ENCODE assay signal across 8 cellular contexts in genomic region chrX:70433848-70434351, GRCh38. TPM values are rescaled to one million over a fixed set of nuclear protein-coding genes. Genes with fewer than 3 reads are reported as not detected.
DNase-seq lines count a peak whose midpoint lies in the region; ATAC-seq, FAIRE-seq and TF ChIP-seq lines count a peak whose summit lies in the region.

No MANE protein-coding gene starts in this region.

- H3K9me3 ChIP-seq in HepG2 (ENCODE audit: low read length), result no peaks in the 10 kb centered on the region

- H3K4me2 ChIP-seq in HepG2 (ENCODE audit: low read depth, low read length), result peak overlapping the region; percentile 82

- intact Hi-C loops in activated CD4-positive, alpha-beta T cell treated with anti-CD3 and anti-CD28 coated beads for 36 hours (cut with DNase I, micrococcal nuclease), result loop anchor here (1.0 to 10.0 kb wide), 6 partner anchors 20 to 402 kb away; partner anchors contain the start of genes IGBP1 (in 2 of the 2) and KIF4A (in 1 of the 2)
- intact Hi-C loops in HepG2 (cut with micrococcal nuclease; ENCODE audit: unreplicated experiment), result loop anchor here (5.0 kb wide), 1 partner anchor 142 kb away; the partner anchor contains the start of gene KIF4A

- no peaks in the 10 kb centered on the region for H3K36me3 Mint-ChIP-seq in activated CD4-positive, alpha-beta T cell treated with anti-CD3 and anti-CD28 coated beads for 36 hours (ENCODE audit: low read depth)

- peaks cover 11% of the 10 kb centered on the region for H3K4me1 Mint-ChIP-seq in activated CD4-positive, alpha-beta T cell treated with anti-CD3 and anti-CD28 coated beads for 36 hours

- peak overlapping the region; percentile 85 for H3K4me3 Mint-ChIP-seq in activated CD4-positive, alpha-beta T cell treated with anti-CD3 and anti-CD28 coated beads for 36 hours

- H3K79me2 ChIP-seq in HepG2 (ENCODE audit: insufficient read depth, low read length), result no peaks in the 10 kb centered on the region

- no peaks in the 10 kb centered on the region for H3K36me3 ChIP-seq in HepG2 (replicated peaks in 1 of 2; ENCODE audit: control insufficient read depth in 1 of 2, insufficient read depth in 2 of 2, low read length in 2 of 2)

- H3K9ac ChIP-seq in HepG2 (ENCODE audit: insufficient read depth, low read depth, low read length), result peak overlapping the region; percentile 71

- peaks cover 14% of the 10 kb centered on the region for H3K27me3 Mint-ChIP-seq in activated CD4-positive, alpha-beta T cell treated with anti-CD3 and anti-CD28 coated beads for 36 hours

- no peaks in the 10 kb centered on the region for H4K20me1 ChIP-seq in HepG2 (ENCODE audit: insufficient read depth, low read length)

- peak; percentile 66 for ATAC-seq in GM18517 (IDR thresholded peaks at IDR 0.05; ENCODE audit: unreplicated experiment)
- peak; percentile 51 for ATAC-seq in HG03039 (IDR thresholded peaks at IDR 0.05; ENCODE audit: unreplicated experiment)
- peak; percentile 80 for ATAC-seq in activated CD4-positive, alpha-beta T cell treated with anti-CD3 and anti-CD28 coated beads for 36 hours
- ATAC-seq in HepG2, result peak; percentile 82

- DNase-seq in A172 (ENCODE audit: low spot score), result peak; percentile 47
- peak; percentile 68 for DNase-seq in NCI-H345 (lab: John Stamatoyannopoulos, UW)
- DNase-seq in activated CD4-positive, alpha-beta T cell treated with anti-CD3 and anti-CD28 coated beads for 36 hours, result peak; percentile 86
- DNase-seq in HepG2 (ENCODE audit: low spot score), result peak; percentile 54
- peak in 2 of 3 donors; percentile 53 to 54 for DNase-seq in stimulated activated CD4-positive, alpha-beta T cell treated with anti-CD3 and anti-CD28 coated beads, TNF-alpha, amount 100 ng/mL, for 1 hour (ENCODE audit: low read depth in 3 of 3, low spot score in 1 of 3)

- CTCF ChIA-PET in activated CD4-positive, alpha-beta T cell treated with anti-CD3 and anti-CD28 coated beads for 36 hours (lab: Charles Lee), result interaction anchor here (0.7 to 1.3 kb wide), 5 partner anchors 9 to 242 kb away, joined by 3 to 5 read pairs (median 3); partner anchors contain the start of gene DLG3
- CTCF ChIA-PET in HepG2 (lab: Yijun Ruan, JAX; ENCODE audit: low intra/inter-chr PET ratio, low total read pairs), result no interaction called here

- H3K27ac Mint-ChIP-seq in activated CD4-positive, alpha-beta T cell treated with anti-CD3 and anti-CD28 coated beads for 36 hours, result peak overlapping the region; percentile 89

- peak overlapping the region; percentile 71 to 80 (median 77) for H3K4me3 ChIP-seq in HepG2 (replicated peaks in 1 of 3; ENCODE audit: insufficient read depth in 1 of 3, low read depth in 2 of 3, low read length in 3 of 3)

- 0% methylated on average over 1 of the region's 37 CpGs for WGBS in HepG2 (ENCODE audit: low lambda C conversion rate)

- TF ChIP-seq RAD21 in HepG2 (CRISPR knock-in tag; IDR thresholded peaks at IDR 0.05), result peak; percentile 70

- H3K9me3 Mint-ChIP-seq in activated CD4-positive, alpha-beta T cell treated with anti-CD3 and anti-CD28 coated beads for 36 hours (ENCODE audit: low read depth), result no peaks in the 10 kb centered on the region

- H3K27me3 ChIP-seq in HepG2 (ENCODE audit: control insufficient read depth in 1 of 2, insufficient read depth in 2 of 2, low read length in 2 of 2), result no peaks in the 10 kb centered on the region

- POLR2A ChIA-PET in activated CD4-positive, alpha-beta T cell treated with anti-CD3 and anti-CD28 coated beads for 36 hours (lab: Charles Lee), result interaction anchor here (1.3 kb wide), 1 partner anchor 180 kb away, joined by 3 read pairs; no protein-coding TSS in a partner anchor
- POLR2A ChIA-PET in HepG2 (lab: Yijun Ruan, JAX), result interaction anchor here (1.7 kb wide), 1 partner anchor 10 kb away, joined by 9 read pairs; the partner anchor contains the start of gene GDPD2

- peak overlapping the region; percentile 83 for H2AFZ ChIP-seq in HepG2 (ENCODE audit: low read length)

- peaks cover 22% of the 10 kb centered on the region for H3K4me1 ChIP-seq in HepG2 (ENCODE audit: insufficient read depth, low read length)

- TF ChIP-seq EP300 in HepG2 (IDR thresholded peaks at IDR 0.05; ENCODE audit: low read depth in 2 of 2, low read length in 2 of 2) (no peak), HepG2 (CRISPR knock-in tag; IDR thresholded peaks at IDR 0.05; ENCODE audit: borderline replicate concordance) (no peak)

- peak; percentile 92 for TF ChIP-seq CTCF in HepG2 (CRISPR knock-in tag; IDR thresholded peaks at IDR 0.05)

- H3K27ac ChIP-seq in cingulate gyrus (ENCODE audit: low read depth, low read length), result peak overlapping the region; percentile 85
- H3K27ac ChIP-seq in HepG2 (ENCODE audit: extremely low read length, insufficient read depth, low read length), result peak overlapping the region; percentile 74

- peak in 1 of 2 experiments; percentile 15; a peak in 1 of 4 replicates for TF ChIP-seq POLR2A in HepG2 (IDR thresholded peaks at IDR 0.05; ENCODE audit: insufficient read depth in 1 of 2, low read depth in 2 of 2, low read length in 2 of 2)

- FAIRE-seq in HepG2 (lab: Jason Lieb, UNC), result peak; percentile 85

- TSS peak; percentile 85 for BruUV-seq in HepG2 (replicated peaks; lab: Mats Ljungman, UMichigan)

- in situ Hi-C loops in HepG2 (cut with HindIII; ENCODE audit: extremely low pct_ligation_motif_present, low pct_unique_long_range_greater_than_20kb), result no loop called here

TF ChIP-seq in HepG2, 621 proteins besides CTCF, POLR2A, EP300 and RAD21 (continues in another document):
- TF ChIP-seq GATAD2A (CRISPR knock-in tag; IDR thresholded peaks at IDR 0.05) (peak; percentile 37), ATF7-NPFF (CRISPR knock-in tag; IDR thresholded peaks at IDR 0.05; ENCODE audit: low read depth) (0 out of 2 replicates have a peak, but pooled peaks have one; percentile 35)

RNA-seq across cellular contexts. Expression of gene DLG3, which starts 10.7 kb away (rescaled TPM):
- total RNA-seq in A172 (2014; rRNA removed; shearing (Covaris generic)), result 10.2 and 11.9 TPM in 2 replicates
- total RNA-seq in activated CD4-positive, alpha-beta T cell treated with anti-CD3 and anti-CD28 coated beads for 36 hours, result 10 to 100 TPM; 18.4 to 27.8 TPM
- total RNA-seq in HepG2 (2016; rRNA removed; fragmentation: Illumina TruSeq; extraction: Trizol), result 19.4 and 27.2 TPM in 2 replicates
- 6.6 and 7.1 TPM in 2 replicates for total RNA-seq in HepG2 (2016; cell fraction: cytosol; rRNA removed; fragmentation: Illumina TruSeq; extraction: Trizol; ENCODE audit: low read depth)
- total RNA-seq in HepG2 (2016; cell fraction: insoluble cytoplasmic fraction; rRNA removed; fragmentation: Illumina TruSeq; extraction: Trizol), result 20.2 and 26.2 TPM in 2 replicates
- 12.9 and 17.9 TPM in 2 replicates for total RNA-seq in HepG2 (2016; cell fraction: membrane; rRNA removed; fragmentation: Illumina TruSeq; extraction: Trizol)
- total RNA-seq in HepG2 (2016; cell fraction: nucleus; rRNA removed; fragmentation: Illumina TruSeq; extraction: Trizol), result 8.2 and 12.6 TPM in 2 replicates
- 8.1 and 9.9 TPM in 2 replicates for polyA plus RNA-seq in HepG2 (2011; rRNA removed)
- 8.0 and 9.9 TPM in 2 replicates for polyA plus RNA-seq in HepG2 (2011; cell fraction: cytosol; rRNA removed)
- polyA plus RNA-seq in HepG2 (2011; cell fraction: nucleus; rRNA removed), result 7.2 and 8.8 TPM in 2 replicates
- polyA plus RNA-seq in HepG2 (2012), result 8.5 and 14.8 TPM in 2 replicates
- polyA plus RNA-seq in HepG2 (2016; cell fraction: cytosol; fragmentation: Illumina TruSeq; extraction: Trizol; ENCODE audit: low read depth), result 8.2 and 8.9 TPM in 2 replicates
- polyA plus RNA-seq in HepG2 (2016; cell fraction: insoluble cytoplasmic fraction; fragmentation: Illumina TruSeq; extraction: Trizol; ENCODE audit: low read depth), result 21.7 and 24.9 TPM in 2 replicates
- polyA plus RNA-seq in HepG2 (2016; cell fraction: membrane; fragmentation: Illumina TruSeq; extraction: Trizol; ENCODE audit: low read depth), result 11.1 and 14.3 TPM in 2 replicates
- 19.8 and 22.3 TPM in 2 replicates for polyA plus RNA-seq in HepG2 (2016; cell fraction: nucleus; fragmentation: Illumina TruSeq; extraction: Trizol; ENCODE audit: insufficient read depth, low read depth)
- 7.0 and 23.9 TPM in 2 replicates for polyA minus RNA-seq in HepG2 (2011; rRNA and poly(A)+ RNA removed; ENCODE audit: low replicate concordance)
- polyA minus RNA-seq in HepG2 (2011; cell fraction: cytosol; rRNA and poly(A)+ RNA removed), result 8.4 and 8.6 TPM in 2 replicates
- polyA minus RNA-seq in HepG2 (2011; cell fraction: nucleus; rRNA and poly(A)+ RNA removed), result 5.4 and 10.7 TPM in 2 replicates

RNA-seq across cellular contexts. Expression of gene GDPD2, which starts 10.8 kb away (rescaled TPM):
- total RNA-seq in A172 (2014; rRNA removed; shearing (Covaris generic)), result 0.07 and 0.12 TPM in 2 replicates
- total RNA-seq in activated CD4-positive, alpha-beta T cell treated with anti-CD3 and anti-CD28 coated beads for 36 hours, result under 1 TPM in 1 of 2 experiments, not detected in 1; 0.11 TPM
- total RNA-seq in HepG2 (2016; rRNA removed; fragmentation: Illumina TruSeq; extraction: Trizol), result 0.04 TPM in 1 of 2 replicates, not detected in the other
- not detected in 2 replicates for total RNA-seq in HepG2 (2016; cell fraction: cytosol; rRNA removed; fragmentation: Illumina TruSeq; extraction: Trizol; ENCODE audit: low read depth)
- not detected in 2 replicates for total RNA-seq in HepG2 (2016; cell fraction: insoluble cytoplasmic fraction; rRNA removed; fragmentation: Illumina TruSeq; extraction: Trizol)
- total RNA-seq in HepG2 (2016; cell fraction: membrane; rRNA removed; fragmentation: Illumina TruSeq; extraction: Trizol), result not detected in 2 replicates
- total RNA-seq in HepG2 (2016; cell fraction: nucleus; rRNA removed; fragmentation: Illumina TruSeq; extraction: Trizol), result not detected in 2 replicates
- 0.08 TPM in 1 of 2 replicates, not detected in the other for polyA plus RNA-seq in HepG2 (2011; rRNA removed)
- 0.04 and 0.05 TPM in 2 replicates for polyA plus RNA-seq in HepG2 (2011; cell fraction: cytosol; rRNA removed)
- polyA plus RNA-seq in HepG2 (2011; cell fraction: nucleus; rRNA removed), result 0.28 and 0.53 TPM in 2 replicates
- polyA plus RNA-seq in HepG2 (2012), result 0.07 and 0.09 TPM in 2 replicates
- not detected in 2 replicates for polyA plus RNA-seq in HepG2 (2016; cell fraction: cytosol; fragmentation: Illumina TruSeq; extraction: Trizol; ENCODE audit: low read depth)
- not detected in 2 replicates for polyA plus RNA-seq in HepG2 (2016; cell fraction: insoluble cytoplasmic fraction; fragmentation: Illumina TruSeq; extraction: Trizol; ENCODE audit: low read depth)
- polyA plus RNA-seq in HepG2 (2016; cell fraction: membrane; fragmentation: Illumina TruSeq; extraction: Trizol; ENCODE audit: low read depth), result not detected in 2 replicates
- polyA plus RNA-seq in HepG2 (2016; cell fraction: nucleus; fragmentation: Illumina TruSeq; extraction: Trizol; ENCODE audit: insufficient read depth, low read depth), result not detected in 2 replicates
- polyA minus RNA-seq in HepG2 (2011; rRNA and poly(A)+ RNA removed; ENCODE audit: low replicate concordance), result 0.18 and 0.61 TPM in 2 replicates
- not detected in 2 replicates for polyA minus RNA-seq in HepG2 (2011; cell fraction: cytosol; rRNA and poly(A)+ RNA removed)
- 0.26 TPM in 1 of 2 replicates, not detected in the other for polyA minus RNA-seq in HepG2 (2011; cell fraction: nucleus; rRNA and poly(A)+ RNA removed)

Comparison
In these comparisons a context has a peak if more than half of its experiments do, and no peak if none do; other contexts are left out.
1. Peak in every context shown above with its lines: DNase-seq, ATAC-seq, H3K4me3 ChIP-seq and H3K27ac ChIP-seq.